In genomic region chr9:79705704-79706103, GRCh38 we compare ENCODE assay signal across 26 cellular contexts.
"Had no signal": no experiment of that assay in that cellular context is flagged by ENCODE, and none has a peak within 500 bp of the region (broad histone marks: within the 10 kb centered on the region; RNA-seq: fewer than 3 reads in every experiment).

No MANE protein-coding gene starts in this region.

- H3K27ac Mint-ChIP-seq: neural progenitor cell; stimulated activated effector memory CD8-positive, alpha-beta T cell treated with anti-CD3 and anti-CD28 coated beads, Interleukin-12 subunit alpha, Interleukin-12 subunit beta, amount 100 ng/mL, for 72 hours; stimulated activated naive B cell treated with anti-CD40 and anti-IgM and Interleukin-4, amounts not matched to agents 10 μg/mL and 1 μg/mL and 100 μg/mL, for 72 hours had no signal

- H3K36me3 ChIP-seq: prostate gland had no signal

- H3K4me3 ChIP-seq: neural progenitor cell, pancreas, prostate gland, right lobe of liver, sigmoid colon, stomach, thoracic aorta, thyroid gland, tibial nerve, upper lobe of left lung, vagina had no signal

- H3K9ac ChIP-seq: neural progenitor cell had no signal

- H3K9me3 Mint-ChIP-seq: naive B cell; naive thymus-derived CD8-positive, alpha-beta T cell; nephron progenitor cell; neural progenitor cell; stimulated activated naive B cell treated with anti-CD40 and anti-IgM and Interleukin-4, amounts not matched to agents 10 μg/mL and 1 μg/mL and 100 μg/mL, for 72 hours had no signal

- DNase-seq: naive B cell; naive thymus-derived CD8-positive, alpha-beta T cell; nephron progenitor cell; nucleus accumbens; pancreas; right cardiac atrium; right lobe of liver; sigmoid colon; small intestine; stimulated activated CD4-positive, alpha-beta T cell treated with anti-CD3 and anti-CD28 coated beads, Interleukin-15, amount 100 ng/mL, for 24 hours; stimulated activated CD4-positive, alpha-beta T cell treated with anti-CD3 and anti-CD28 coated beads, Interleukin-2, amount 100 ng/mL, for 24 hours; stimulated activated CD4-positive, alpha-beta T cell treated with anti-CD3 and anti-CD28 coated beads, Interleukin-2, amount 100 ng/mL, for 48 hours; stimulated activated CD4-positive, alpha-beta T cell treated with anti-CD3 and anti-CD28 coated beads, Interleukin-4, amount 100 ng/mL, for 24 hours; stimulated activated naive B cell treated with anti-CD40 and anti-IgM and Interleukin-4, amounts not matched to agents 10 μg/mL and 1 μg/mL and 100 μg/mL, for 72 hours; stimulated activated naive CD4-positive, alpha-beta T cell treated with Interleukin-2 at 50 U/mL for 16 hours; stomach; thyroid gland; trophoblast cell had no signal

- H3K4me2 ChIP-seq: neural progenitor cell had no signal

- H3K27me3 ChIP-seq: neural progenitor cell, pancreas, right lobe of liver, sigmoid colon, stomach, thyroid gland, tibial nerve, upper lobe of left lung, vagina had no signal

- H3K9me3 ChIP-seq: pancreas, prostate gland, right lobe of liver, sigmoid colon, stomach, thoracic aorta, thyroid gland, tibial nerve, upper lobe of left lung, vagina had no signal

- ATAC-seq: naive thymus-derived CD8-positive, alpha-beta T cell; pancreas; right cardiac atrium; right lobe of liver; stimulated activated effector memory CD8-positive, alpha-beta T cell treated with anti-CD3 and anti-CD28 coated beads, Interleukin-12 subunit alpha, Interleukin-12 subunit beta, amount 100 ng/mL, for 72 hours; stimulated activated naive B cell treated with anti-CD40 and anti-IgM and Interleukin-4, amounts not matched to agents 10 μg/mL and 1 μg/mL and 100 μg/mL, for 72 hours had no signal

- H3K4me3 Mint-ChIP-seq: naive B cell; naive thymus-derived CD8-positive, alpha-beta T cell; nephron progenitor cell; neural progenitor cell; stimulated activated effector memory CD8-positive, alpha-beta T cell treated with anti-CD3 and anti-CD28 coated beads, Interleukin-12 subunit alpha, Interleukin-12 subunit beta, amount 100 ng/mL, for 72 hours; stimulated activated naive B cell treated with anti-CD40 and anti-IgM and Interleukin-4, amounts not matched to agents 10 μg/mL and 1 μg/mL and 100 μg/mL, for 72 hours had no signal

- H3K27ac ChIP-seq: neural progenitor cell, pancreas, prostate gland, right lobe of liver, sigmoid colon, stomach, thoracic aorta, thyroid gland, tibial nerve, upper lobe of left lung, vagina had no signal

- H2AFZ ChIP-seq: neural progenitor cell had no signal

- H3K27me3 Mint-ChIP-seq: naive B cell; naive thymus-derived CD8-positive, alpha-beta T cell; stimulated activated naive B cell treated with anti-CD40 and anti-IgM and Interleukin-4, amounts not matched to agents 10 μg/mL and 1 μg/mL and 100 μg/mL, for 72 hours had no signal

- H3K4me1 ChIP-seq: pancreas, prostate gland, right lobe of liver, thyroid gland had no signal

- FAIRE-seq: pancreas, small intestine, urothelium cell line had no signal
